Comparison of ENCODE assay signal across 8 cellular contexts in the genomic region with DNA sequence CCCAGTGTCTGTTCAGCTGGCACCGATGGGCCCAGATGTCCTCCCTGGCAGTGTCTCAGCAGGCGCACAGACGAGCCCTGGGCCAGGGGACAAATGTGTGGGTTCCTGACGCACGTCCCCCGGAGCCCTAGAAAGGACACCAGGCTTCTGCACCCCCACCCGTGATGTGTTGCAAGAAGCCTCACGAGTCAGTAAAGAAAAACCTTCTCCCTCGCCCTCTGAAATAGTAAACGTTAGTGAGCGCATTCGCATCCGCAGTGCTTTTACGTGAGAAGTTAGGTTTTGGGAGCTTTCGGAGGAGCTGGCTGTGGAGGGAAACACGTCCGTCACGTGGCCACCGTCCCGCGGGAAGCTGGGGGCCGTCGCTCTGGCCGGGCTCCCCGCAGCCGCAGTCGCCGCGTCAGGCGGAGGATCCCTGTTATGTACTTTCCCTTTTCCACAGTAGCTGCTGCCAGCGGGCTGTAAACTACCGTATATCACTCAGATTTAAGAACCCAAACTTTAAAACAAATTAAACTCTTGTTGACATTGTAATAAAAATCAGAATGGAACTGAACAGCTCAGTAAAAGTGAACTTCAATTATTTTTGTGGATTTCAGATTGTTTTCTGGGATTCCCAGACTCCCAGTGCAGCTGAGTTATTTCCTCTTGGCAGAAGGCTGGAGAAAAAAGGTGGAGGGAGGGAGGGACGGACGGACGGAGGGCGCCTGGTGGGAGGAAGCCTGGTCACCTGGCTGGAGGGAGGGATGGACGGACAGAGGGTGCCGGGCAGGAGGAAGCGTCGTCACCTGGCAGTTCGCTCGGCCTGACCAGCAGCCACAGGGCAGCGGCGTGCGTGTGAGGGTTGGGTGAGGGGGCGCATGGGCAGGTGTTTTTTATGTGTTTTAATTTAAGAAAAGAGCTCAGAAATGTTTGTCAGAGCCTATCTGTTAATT.
DNase-seq lines count a peak whose midpoint lies in the region; ATAC-seq and TF ChIP-seq lines count a peak whose summit lies in the region.

No MANE protein-coding gene starts in this region.

- peak overlapping the region; percentile 81 for H3K4me3 Mint-ChIP-seq in HFFc6
- peak overlapping the region; percentile 71 to 82 (median 72) for H3K4me3 Mint-ChIP-seq in immature natural killer cell

- no peaks in the 10 kb centered on the region for H3K36me3 ChIP-seq in body of pancreas (replicated peaks in 1 of 2; ENCODE audit: insufficient read depth in 1 of 2, low read depth in 2 of 2)

- ATAC-seq in body of pancreas (peak; percentile 72), HG03108 (IDR thresholded peaks at IDR 0.05; ENCODE audit: unreplicated experiment) (no peak)

- peak overlapping the region; percentile 31 to 81 (median 66) for H3K27ac ChIP-seq in body of pancreas

- H3K4me1 Mint-ChIP-seq in HFFc6 (ENCODE audit: low read depth) (peaks cover 15% of the 10 kb centered on the region), immature natural killer cell (peaks cover 48% of the 10 kb centered on the region in 2 donors)

- H3K4me1 ChIP-seq in body of pancreas, result peaks cover 21% of the 10 kb centered on the region

- TF ChIP-seq CTCF in HFFc6 (IDR thresholded peaks at IDR 0.05) (no peak), body of pancreas (IDR thresholded peaks at IDR 0.05) (no peak)

- H3K4me3 ChIP-seq in body of pancreas (no peak overlapping the region), skeletal muscle cell (ENCODE audit: low read depth, low read length) (peak overlapping the region; percentile 31)

- H3K9me3 ChIP-seq in body of pancreas, result no peaks in the 10 kb centered on the region

- 17 to 20% methylated on average over 44 to 46 of the region's 46 CpGs for WGBS in body of pancreas, 2 donors

- H3K27ac Mint-ChIP-seq in HFFc6 (no peak overlapping the region), immature natural killer cell (peak overlapping the region; percentile 14 to 94 (median 84))

- no peaks in the 10 kb centered on the region for H3K27me3 ChIP-seq in body of pancreas

- intact Hi-C loops in body of pancreas (cut with DNase I), result no loop called here

- peaks cover 7% of the 10 kb centered on the region; the same call in 1 of the 2 replicates for H3K9me3 Mint-ChIP-seq in HFFc6
- H3K9me3 Mint-ChIP-seq in immature natural killer cell, result no peaks in the 10 kb centered on the region

- peak in 1 of 3 donors; percentile 27 for TF ChIP-seq POLR2A in body of pancreas (IDR thresholded peaks at IDR 0.05)

- H3K27me3 Mint-ChIP-seq in HFFc6 (ENCODE audit: insufficient read depth), result peaks cover 8% of the 10 kb centered on the region
- H3K27me3 Mint-ChIP-seq in immature natural killer cell (ENCODE audit: low read depth in 3 of 3), result peaks cover 0 to 10% (median 2%) of the 10 kb centered on the region in 3 donors

- DNase-seq in AG08396 (ENCODE audit: low spot score) (peak; percentile 81), HFFc6 (peak; percentile 24), body of pancreas (peak; percentile 51 to 76 (median 59)), immature natural killer cell (peak; percentile 42 to 52 (median 51)), skeletal muscle cell (ENCODE audit: low read depth) (no peak), NCI-H226 (no peak), NCI-H510A (lab: John Stamatoyannopoulos, UW) (no peak)

- no peaks in the 10 kb centered on the region for H3K36me3 Mint-ChIP-seq in HFFc6 (ENCODE audit: low read depth)
- peaks cover 0 to 13% (median 8%) of the 10 kb centered on the region in 3 donors for H3K36me3 Mint-ChIP-seq in immature natural killer cell

Comparison
In these comparisons a context has a peak if more than half of its experiments do, and no peak if none do; other contexts are left out.
1. DNase-seq: peak in AG08396 (single experiment), HFFc6 (single experiment), body of pancreas (4 of 4) and immature natural killer cell (3 of 3); none in skeletal muscle cell (single experiment), NCI-H226 (single experiment) and NCI-H510A (single experiment).